In the genomic region with DNA sequence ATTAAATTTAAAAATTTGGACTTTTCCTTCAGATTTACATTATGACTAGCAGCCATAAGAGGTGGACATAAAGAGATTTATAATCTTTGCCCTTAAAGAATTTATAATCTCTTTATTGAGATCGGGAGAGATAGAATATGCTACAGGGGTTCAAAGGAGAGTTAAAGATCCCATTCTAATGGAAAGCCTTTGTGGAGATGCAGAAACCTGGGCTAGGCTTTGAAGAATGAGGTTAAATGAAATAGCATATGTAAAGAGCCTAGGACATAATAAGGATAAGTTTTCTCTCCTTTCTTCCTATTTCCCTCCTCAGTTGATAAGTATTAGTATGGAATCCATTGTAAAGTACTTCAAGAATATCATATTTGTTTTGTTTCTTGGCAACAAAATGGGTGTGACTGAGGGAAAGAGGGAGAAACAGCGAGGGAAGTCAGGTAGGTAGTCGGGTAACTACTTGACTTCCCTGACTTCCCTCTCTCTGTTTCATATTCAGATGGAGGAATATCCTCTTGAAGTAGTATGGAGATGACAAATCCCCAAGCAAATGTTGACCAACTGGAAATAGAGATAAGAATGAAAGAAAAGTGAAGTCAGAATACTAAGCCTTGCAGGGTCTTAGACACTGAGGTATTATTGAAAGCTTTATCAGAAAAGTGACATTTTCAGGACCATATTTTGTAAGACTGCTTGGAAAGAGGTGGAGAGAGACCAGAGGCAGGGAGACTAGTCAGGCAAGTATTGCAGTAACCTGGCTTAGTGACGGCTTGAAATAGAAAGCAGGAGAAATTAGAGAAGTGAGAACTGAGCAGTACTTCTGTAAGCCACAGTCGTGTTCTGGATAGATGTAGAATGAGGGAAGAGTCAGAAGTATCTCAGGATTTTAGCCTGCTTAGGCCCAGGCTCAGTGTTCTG, we compare ENCODE assay signal across 9 cellular contexts.
A peak's percentile ranks its signal among the peaks of the same experiment; 100 is the strongest.
DNase-seq lines count a peak whose midpoint lies in the region; ATAC-seq and TF ChIP-seq lines count a peak whose summit lies in the region.
"Had no signal": no experiment of that assay in that cellular context is flagged by ENCODE, and none has a peak within 500 bp of the region (broad histone marks: within the 10 kb centered on the region; RNA-seq: fewer than 3 reads in every experiment).

No MANE protein-coding gene starts in this region.

- no peaks in the 10 kb centered on the region for H3K27me3 Mint-ChIP-seq in dendritic cell treated with granulocyte-macrophage colony-stimulating factor and Interleukin-4, amounts not matched to agents 40 ng/mL and 50 ng/mL, for 4 days

- peaks cover 23% of the 10 kb centered on the region for H3K4me1 Mint-ChIP-seq in dendritic cell treated with granulocyte-macrophage colony-stimulating factor and Interleukin-4, amounts not matched to agents 40 ng/mL and 50 ng/mL, for 4 days (ENCODE audit: low read depth)

- ATAC-seq in HG03460 (IDR thresholded peaks at IDR 0.05; ENCODE audit: unreplicated experiment) (peak; percentile 90), sciatic nerve (peak; percentile 70)

- H3K36me3 Mint-ChIP-seq in dendritic cell treated with granulocyte-macrophage colony-stimulating factor and Interleukin-4, amounts not matched to agents 40 ng/mL and 50 ng/mL, for 4 days (ENCODE audit: low read depth) = no peaks in the 10 kb centered on the region

- DNase-seq in AML-193 (lab: John Stamatoyannopoulos, UW) (peak; percentile 38 to 68), GM20000 (ENCODE audit: low spot score) (peak; percentile 30), sciatic nerve (ENCODE audit: low spot score) (no peak)
- DNase-seq in activated CD4-positive, alpha-beta T cell treated with anti-CD3 and anti-CD28 coated beads, Interleukin-2, amount 50 U/mL, for 48 hours = no peak
- no peak for DNase-seq in activated CD4-positive, alpha-beta T cell treated with anti-CD3 and anti-CD28 coated beads for 4 hours
- DNase-seq in activated effector memory CD4-positive, alpha-beta T cell treated with anti-CD3 and anti-CD28 coated beads, Interleukin-2, amount 50 U/mL, for 16 hours = no peak

- intact Hi-C loops in dendritic cell treated with granulocyte-macrophage colony-stimulating factor and Interleukin-4, amounts not matched to agents 40 ng/mL and 50 ng/mL, for 4 days (cut with micrococcal nuclease) = no loop called here
- intact Hi-C loops in sciatic nerve (cut with DNase I) = no loop called here

- no peak for TF ChIP-seq CTCF in GM20000 (IDR thresholded peaks at IDR 0.05; ENCODE audit: extremely low read depth, missing control alignments)

- H3K4me3 Mint-ChIP-seq in dendritic cell treated with granulocyte-macrophage colony-stimulating factor and Interleukin-4, amounts not matched to agents 40 ng/mL and 50 ng/mL, for 4 days = no peak overlapping the region
- H3K4me3 Mint-ChIP-seq: T-helper 1 cell treated with Interleukin-12 subunit alpha and Interleukin-12 subunit beta and Interleukin-4 antibody, amounts not matched to agents 30 μg/mL and 1 μg/mL, for 36 hours had no signal

- H3K27ac Mint-ChIP-seq in dendritic cell treated with granulocyte-macrophage colony-stimulating factor and Interleukin-4, amounts not matched to agents 40 ng/mL and 50 ng/mL, for 4 days = peak overlapping the region; percentile 22
- H3K27ac Mint-ChIP-seq: T-helper 1 cell treated with Interleukin-12 subunit alpha and Interleukin-12 subunit beta and Interleukin-4 antibody, amounts not matched to agents 30 μg/mL and 1 μg/mL, for 36 hours had no signal

- no peaks in the 10 kb centered on the region for H3K9me3 Mint-ChIP-seq in dendritic cell treated with granulocyte-macrophage colony-stimulating factor and Interleukin-4, amounts not matched to agents 40 ng/mL and 50 ng/mL, for 4 days
- H3K9me3 Mint-ChIP-seq: T-helper 1 cell treated with Interleukin-12 subunit alpha and Interleukin-12 subunit beta and Interleukin-4 antibody, amounts not matched to agents 30 μg/mL and 1 μg/mL, for 36 hours had no signal

Comparison
In these comparisons a context has a peak if more than half of its experiments do, and no peak if none do; other contexts are left out.
1. DNase-seq: peak in AML-193 (2 of 2) and GM20000 (single experiment); none in sciatic nerve (single experiment), activated CD4-positive, alpha-beta T cell treated with anti-CD3 and anti-CD28 coated beads, Interleukin-2, amount 50 U/mL, for 48 hours (0 of 2), activated CD4-positive, alpha-beta T cell treated with anti-CD3 and anti-CD28 coated beads for 4 hours (0 of 2) and activated effector memory CD4-positive, alpha-beta T cell treated with anti-CD3 and anti-CD28 coated beads, Interleukin-2, amount 50 U/mL, for 16 hours (single experiment).